Comparison of ENCODE assay signal across 8 cellular contexts in genomic region chr12:40921563-40922163, GRCh38.
A peak's percentile ranks its signal among the peaks of the same experiment; 100 is the strongest.
DNase-seq lines count a peak whose midpoint lies in the region; ATAC-seq and TF ChIP-seq lines count a peak whose summit lies in the region.

No MANE protein-coding gene starts in this region.

- H3K27ac ChIP-seq in esophagus muscularis mucosa (replicated peaks in 1 of 4): no peak overlapping the region
- no peak overlapping the region for H3K27ac ChIP-seq in sigmoid colon

- no peak for DNase-seq in activated CD8-positive, alpha-beta T cell treated with anti-CD3 and anti-CD28 coated beads for 36 hours
- DNase-seq in activated CD8-positive, alpha-beta T cell treated with anti-CD3 and anti-CD28 coated beads, Interleukin-2, amount 10 ng/mL, durations not matched to agents 7 days and 5 days: no peak
- peak; percentile 20 for DNase-seq in NCI-H460 (ENCODE audit: extremely low read depth, low read depth)
- DNase-seq in esophagus muscularis mucosa (ENCODE audit: extremely low spot score): no peak
- no peak for DNase-seq in sigmoid colon
- DNase-seq in NCI-H2029 treated with DMSO at 0.1 percent for 48 hours (lab: John Stamatoyannopoulos, UW): no peak
- no peak for DNase-seq in NCI-H774 (lab: John Stamatoyannopoulos, UW)

- no peak overlapping the region for H3K4me3 Mint-ChIP-seq in activated CD8-positive, alpha-beta T cell treated with anti-CD3 and anti-CD28 coated beads for 36 hours
- no peak overlapping the region for H3K4me3 Mint-ChIP-seq in activated CD8-positive, alpha-beta T cell treated with anti-CD3 and anti-CD28 coated beads, Interleukin-2, amount 10 ng/mL, durations not matched to agents 7 days and 5 days

- no peaks in the 10 kb centered on the region for H3K27me3 Mint-ChIP-seq in activated CD8-positive, alpha-beta T cell treated with anti-CD3 and anti-CD28 coated beads for 36 hours
- H3K27me3 Mint-ChIP-seq in activated CD8-positive, alpha-beta T cell treated with anti-CD3 and anti-CD28 coated beads, Interleukin-2, amount 10 ng/mL, durations not matched to agents 7 days and 5 days (ENCODE audit: low read depth): no peaks in the 10 kb centered on the region

- TF ChIP-seq EP300 in esophagus muscularis mucosa (IDR thresholded peaks at IDR 0.05) (no peak), sigmoid colon (IDR thresholded peaks at IDR 0.05) (no peak)

- H3K36me3 ChIP-seq in esophagus muscularis mucosa (no peaks in the 10 kb centered on the region), sigmoid colon (no peaks in the 10 kb centered on the region)

- POLR2A ChIA-PET in activated CD8-positive, alpha-beta T cell treated with anti-CD3 and anti-CD28 coated beads for 36 hours (lab: Charles Lee): interaction anchor here (0.6 kb wide), 1 partner anchor 15 kb away, joined by 3 read pairs; no protein-coding TSS in a partner anchor
- POLR2A ChIA-PET in activated CD8-positive, alpha-beta T cell treated with anti-CD3 and anti-CD28 coated beads, Interleukin-2, amount 10 ng/mL, durations not matched to agents 7 days and 5 days (lab: Charles Lee): no interaction called here

- no peaks in the 10 kb centered on the region for H3K9me3 ChIP-seq in esophagus muscularis mucosa
- H3K9me3 ChIP-seq in sigmoid colon: no peaks in the 10 kb centered on the region

- no peak overlapping the region for H3K27ac Mint-ChIP-seq in activated CD8-positive, alpha-beta T cell treated with anti-CD3 and anti-CD28 coated beads for 36 hours
- no peak overlapping the region for H3K27ac Mint-ChIP-seq in activated CD8-positive, alpha-beta T cell treated with anti-CD3 and anti-CD28 coated beads, Interleukin-2, amount 10 ng/mL, durations not matched to agents 7 days and 5 days

- H3K4me1 ChIP-seq in esophagus muscularis mucosa (no peaks in the 10 kb centered on the region), sigmoid colon (no peaks in the 10 kb centered on the region)

- H3K36me3 Mint-ChIP-seq in activated CD8-positive, alpha-beta T cell treated with anti-CD3 and anti-CD28 coated beads for 36 hours (ENCODE audit: low read depth): no peaks in the 10 kb centered on the region
- no peaks in the 10 kb centered on the region for H3K36me3 Mint-ChIP-seq in activated CD8-positive, alpha-beta T cell treated with anti-CD3 and anti-CD28 coated beads, Interleukin-2, amount 10 ng/mL, durations not matched to agents 7 days and 5 days (ENCODE audit: low read depth)

- peak; percentile 77 for TF ChIP-seq CTCF in activated CD8-positive, alpha-beta T cell treated with anti-CD3 and anti-CD28 coated beads for 36 hours (IDR thresholded peaks at IDR 0.05)
- peak; percentile 64 to 82 (median 76) for TF ChIP-seq CTCF in esophagus muscularis mucosa (IDR thresholded peaks at IDR 0.05)
- peak in 3 of 4 experiments; percentile 37 to 76 (median 50) for TF ChIP-seq CTCF in sigmoid colon (IDR thresholded peaks at IDR 0.05)

- TF ChIP-seq POLR2A in esophagus muscularis mucosa (IDR thresholded peaks at IDR 0.05; ENCODE audit: low read depth): no peak
- no peak for TF ChIP-seq POLR2A in sigmoid colon (IDR thresholded peaks at IDR 0.05)

- intact Hi-C loops in activated CD8-positive, alpha-beta T cell treated with anti-CD3 and anti-CD28 coated beads for 36 hours (cut with micrococcal nuclease): loop anchor here (2.0 to 10.0 kb wide), 2 partner anchors 299 to 767 kb away; no protein-coding TSS in a partner anchor
- intact Hi-C loops in esophagus muscularis mucosa (cut with DNase I): loop anchor here (1.0 to 5.0 kb wide), 3 partner anchors 174 to 299 kb away; partner anchors contain the start of gene CNTN1
- intact Hi-C loops in sigmoid colon (cut with DNase I): loop anchor here (1.0 to 5.0 kb wide), 2 partner anchors 299 to 584 kb away; no protein-coding TSS in a partner anchor

- H3K27me3 ChIP-seq in esophagus muscularis mucosa (no peaks in the 10 kb centered on the region), sigmoid colon (no peaks in the 10 kb centered on the region)

- H3K4me3 ChIP-seq in esophagus muscularis mucosa: no peak overlapping the region
- H3K4me3 ChIP-seq in sigmoid colon: no peak overlapping the region

- H3K4me1 Mint-ChIP-seq in activated CD8-positive, alpha-beta T cell treated with anti-CD3 and anti-CD28 coated beads for 36 hours (ENCODE audit: low read depth): no peaks in the 10 kb centered on the region
- H3K4me1 Mint-ChIP-seq in activated CD8-positive, alpha-beta T cell treated with anti-CD3 and anti-CD28 coated beads, Interleukin-2, amount 10 ng/mL, durations not matched to agents 7 days and 5 days (ENCODE audit: low read depth): no peaks in the 10 kb centered on the region

- ATAC-seq in activated CD8-positive, alpha-beta T cell treated with anti-CD3 and anti-CD28 coated beads for 36 hours: no peak
- ATAC-seq in activated CD8-positive, alpha-beta T cell treated with anti-CD3 and anti-CD28 coated beads, Interleukin-2, amount 10 ng/mL, durations not matched to agents 7 days and 5 days: no peak
- no peak for ATAC-seq in HG03139 (IDR thresholded peaks at IDR 0.05; ENCODE audit: unreplicated experiment)

- WGBS in esophagus muscularis mucosa: 25% methylated on average over 2 of the region's 2 CpGs
- WGBS in sigmoid colon, 2 donors: 7 to 27% methylated on average over 2 of the region's 2 CpGs

- CTCF ChIA-PET in activated CD8-positive, alpha-beta T cell treated with anti-CD3 and anti-CD28 coated beads for 36 hours (lab: Charles Lee): no interaction called here
- CTCF ChIA-PET in activated CD8-positive, alpha-beta T cell treated with anti-CD3 and anti-CD28 coated beads, Interleukin-2, amount 10 ng/mL, durations not matched to agents 7 days and 5 days (lab: Charles Lee): no interaction called here

- H3K9me3 Mint-ChIP-seq in activated CD8-positive, alpha-beta T cell treated with anti-CD3 and anti-CD28 coated beads for 36 hours: no peaks in the 10 kb centered on the region
- H3K9me3 Mint-ChIP-seq in activated CD8-positive, alpha-beta T cell treated with anti-CD3 and anti-CD28 coated beads, Interleukin-2, amount 10 ng/mL, durations not matched to agents 7 days and 5 days (ENCODE audit: insufficient read depth): no peaks in the 10 kb centered on the region
